Comparison of ENCODE assay signal across 1 cellular context in the genomic region with DNA sequence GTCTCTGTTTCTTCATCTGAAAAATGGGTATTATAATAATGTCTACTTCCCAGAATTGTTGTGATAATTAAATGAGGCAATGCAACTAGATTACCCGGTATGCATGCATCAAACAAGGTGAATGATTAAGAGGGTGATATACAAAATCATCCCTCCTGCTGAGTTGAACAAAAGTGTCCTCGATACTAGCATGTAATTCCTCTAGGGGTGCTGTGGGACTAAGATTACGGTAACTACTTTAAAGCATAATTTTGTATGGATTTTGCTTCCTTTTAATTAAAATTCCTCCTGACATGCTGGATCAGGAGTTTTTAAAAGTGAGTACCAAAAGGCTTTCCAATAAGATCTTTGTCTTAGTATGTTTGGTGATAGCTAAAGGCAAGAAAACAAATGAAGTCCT.
TF ChIP-seq lines count a peak whose summit lies in the region.

No MANE protein-coding gene starts in this region.

TF ChIP-seq in GM23338, 12 proteins besides CTCF, POLR2A, EP300 and RAD21:
- TF ChIP-seq ZNF462 (CRISPR knock-in tag; IDR thresholded peaks at IDR 0.05), result no peak
- no peak for TF ChIP-seq CREB1 (CRISPR knock-in tag; IDR thresholded peaks at IDR 0.05; ENCODE audit: low read depth)
- TF ChIP-seq JUNB (IDR thresholded peaks at IDR 0.05; ENCODE audit: unreplicated experiment), result no peak
- no peak for TF ChIP-seq ETS1 (IDR thresholded peaks at IDR 0.05)
- TF ChIP-seq REST (IDR thresholded peaks at IDR 0.05; ENCODE audit: unreplicated experiment), result no peak
- no peak for TF ChIP-seq STAT1 (IDR thresholded peaks at IDR 0.05; ENCODE audit: unreplicated experiment)
- TF ChIP-seq ZNF114 (CRISPR knock-in tag; IDR thresholded peaks at IDR 0.05), result no peak
- TF ChIP-seq ZNF331 (CRISPR knock-in tag; IDR thresholded peaks at IDR 0.05; ENCODE audit: low read depth), result no peak
- no peak for TF ChIP-seq NANOG (IDR thresholded peaks at IDR 0.05; ENCODE audit: borderline replicate concordance)
- TF ChIP-seq EZH2 (IDR thresholded peaks at IDR 0.05; ENCODE audit: low read depth, unreplicated experiment), result no peak
- no peak for TF ChIP-seq POLR2AphosphoS5 (IDR thresholded peaks at IDR 0.05; ENCODE audit: low read depth)
- TF ChIP-seq EZH2phosphoT487 (IDR thresholded peaks at IDR 0.05; ENCODE audit: unreplicated experiment), result no peak
